In the genomic region with DNA sequence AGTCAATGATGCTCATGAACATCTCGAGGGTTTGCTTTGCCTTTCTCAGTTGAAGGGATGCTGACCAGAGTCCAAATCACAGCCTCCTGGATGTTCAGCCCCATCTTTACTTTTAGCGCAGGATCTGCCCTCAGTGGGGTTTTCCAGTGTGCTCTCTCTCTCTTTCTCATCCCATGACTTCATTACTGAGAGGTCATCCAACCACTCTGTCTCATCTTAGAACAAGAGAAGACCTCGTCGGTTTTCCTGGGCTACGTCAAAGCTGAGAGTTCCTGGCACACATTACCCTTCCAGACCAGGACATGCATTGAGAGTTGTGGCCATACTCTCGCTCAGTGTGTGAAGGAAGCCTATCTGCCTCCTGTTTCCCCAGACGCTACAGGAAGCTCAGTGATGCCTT, we compare ENCODE assay signal across 19 cellular contexts. TPM values are rescaled to one million over a fixed set of nuclear protein-coding genes. Genes with fewer than 3 reads are reported as not detected.
DNase-seq lines count a peak whose midpoint lies in the region; ATAC-seq, FAIRE-seq and TF ChIP-seq lines count a peak whose summit lies in the region.
"Had no signal": no experiment of that assay in that cellular context is flagged by ENCODE, and none has a peak within 500 bp of the region (broad histone marks: within the 10 kb centered on the region; RNA-seq: fewer than 3 reads in every experiment).

No MANE protein-coding gene starts in this region.

- no peak overlapping the region for H2AK5ac ChIP-seq in trophoblast cell (ENCODE audit: low read length)

- no peak overlapping the region for H4K12ac ChIP-seq in trophoblast cell (ENCODE audit: low read depth, low read length)

- H3K4me1 Mint-ChIP-seq in T-helper 1 cell treated with Interleukin-12 subunit alpha and Interleukin-12 subunit beta and Interleukin-4 antibody, amounts not matched to agents 30 μg/mL and 1 μg/mL, for 36 hours (ENCODE audit: low read depth), result peaks cover 74% of the 10 kb centered on the region
- H3K4me1 Mint-ChIP-seq in activated T-helper 17 cell treated with anti-CD3 and anti-CD28 coated beads, Interleukin-2, amount 50 U/mL, for 72 hours, result peaks cover 47% of the 10 kb centered on the region
- H3K4me1 Mint-ChIP-seq in stimulated activated effector memory CD8-positive, alpha-beta T cell treated with anti-CD3 and anti-CD28 coated beads, Interleukin-12 subunit alpha, Interleukin-12 subunit beta, amount 100 ng/mL, for 72 hours, result peaks cover 48% of the 10 kb centered on the region

- no peaks in the 10 kb centered on the region for H3K9me3 Mint-ChIP-seq in T-helper 1 cell treated with Interleukin-12 subunit alpha and Interleukin-12 subunit beta and Interleukin-4 antibody, amounts not matched to agents 30 μg/mL and 1 μg/mL, for 36 hours
- peaks cover 4% of the 10 kb centered on the region for H3K9me3 Mint-ChIP-seq in activated T-helper 17 cell treated with anti-CD3 and anti-CD28 coated beads, Interleukin-2, amount 50 U/mL, for 72 hours
- H3K9me3 Mint-ChIP-seq in stimulated activated effector memory CD8-positive, alpha-beta T cell treated with anti-CD3 and anti-CD28 coated beads, Interleukin-12 subunit alpha, Interleukin-12 subunit beta, amount 100 ng/mL, for 72 hours, result no peaks in the 10 kb centered on the region

- H3K9ac ChIP-seq in trophoblast cell (ENCODE audit: low read length), result no peak overlapping the region
- H3K9ac ChIP-seq: BLaER1 treated with 17β-estradiol and CSF1 and Interleukin-3, amounts not matched to agents 10 nM and 100 nM had no signal

- H2AFZ ChIP-seq in trophoblast cell (ENCODE audit: insufficient read depth, low read length, poor library complexity), result no peak overlapping the region

- H3K14ac ChIP-seq in trophoblast cell (ENCODE audit: low read length), result no peak overlapping the region

- peaks cover 5 to 15% of the 10 kb centered on the region in 2 experiments for H3K36me3 ChIP-seq in trophoblast cell (ENCODE audit: control insufficient read depth in 1 of 2, insufficient read depth in 2 of 2, low read length in 2 of 2)
- H3K36me3 ChIP-seq: BLaER1 treated with 17β-estradiol and CSF1 and Interleukin-3, amounts not matched to agents 10 nM and 100 nM had no signal

- H3K4me3 ChIP-seq in trophoblast cell (ENCODE audit: low read depth, low read length), result no peak overlapping the region
- H3K4me3 ChIP-seq: BLaER1 treated with 17β-estradiol and CSF1 and Interleukin-3, amounts not matched to agents 10 nM and 100 nM had no signal

- H3K23ac ChIP-seq in trophoblast cell (ENCODE audit: low read length), result no peak overlapping the region

- no peak overlapping the region for H3K4ac ChIP-seq in trophoblast cell (ENCODE audit: low read depth, low read length)

- no peak overlapping the region for H3K27ac ChIP-seq in trophoblast cell (ENCODE audit: low read depth, low read length)
- H3K27ac ChIP-seq: 22Rv1; BLaER1 treated with 17β-estradiol and CSF1 and Interleukin-3, amounts not matched to agents 10 nM and 100 nM had no signal

- FAIRE-seq in GM12891 (lab: Jason Lieb, UNC), result peak; percentile 58
- FAIRE-seq: H1 had no signal

- H3K4me3 Mint-ChIP-seq in T-helper 1 cell treated with Interleukin-12 subunit alpha and Interleukin-12 subunit beta and Interleukin-4 antibody, amounts not matched to agents 30 μg/mL and 1 μg/mL, for 36 hours, result peak overlapping the region; percentile 14
- peak overlapping the region; percentile 45 for H3K4me3 Mint-ChIP-seq in activated T-helper 17 cell treated with anti-CD3 and anti-CD28 coated beads, Interleukin-2, amount 50 U/mL, for 72 hours
- H3K4me3 Mint-ChIP-seq in stimulated activated effector memory CD8-positive, alpha-beta T cell treated with anti-CD3 and anti-CD28 coated beads, Interleukin-12 subunit alpha, Interleukin-12 subunit beta, amount 100 ng/mL, for 72 hours, result no peak overlapping the region

- no peak for DNase-seq in T-helper 1 cell
- no peak for DNase-seq in GM12891 (ENCODE audit: insufficient read length, low spot score)
- DNase-seq in stimulated activated effector memory CD8-positive, alpha-beta T cell treated with anti-CD3 and anti-CD28 coated beads, Interleukin-12 subunit alpha, Interleukin-12 subunit beta, amount 100 ng/mL, for 72 hours (ENCODE audit: low spot score in 2 of 2), result no peak
- DNase-seq in NCI-H1417 treated with DMSO at 0.1 percent for 48 hours (lab: John Stamatoyannopoulos, UW), result no peak
- DNase-seq in HT-29 (ENCODE audit: low spot score), result no peak
- DNase-seq in trophoblast cell, result no peak
- DNase-seq: Karpas-422, NCI-H1930, NCI-H2171, NCI-H446 treated with DMSO at 0.1 percent for 48 hours, NCI-H748 treated with DMSO at 0.1 percent for 48 hours, Right ventricle myocardium superior had no signal

- no peaks in the 10 kb centered on the region for H3K79me1 ChIP-seq in trophoblast cell (ENCODE audit: low read length)

- no peak overlapping the region for H2BK12ac ChIP-seq in trophoblast cell (ENCODE audit: low read length)

- peak; percentile 45 for ATAC-seq in activated T-helper 17 cell treated with anti-CD3 and anti-CD28 coated beads, Interleukin-2, amount 50 U/mL, for 72 hours (replicated peaks)
- ATAC-seq in stimulated activated effector memory CD8-positive, alpha-beta T cell treated with anti-CD3 and anti-CD28 coated beads, Interleukin-12 subunit alpha, Interleukin-12 subunit beta, amount 100 ng/mL, for 72 hours, result no peak
- ATAC-seq: Panc1, SK-N-SH treated with all-trans-retinoic acid at 6 μM for 48 hours had no signal

- H3K4me1 ChIP-seq in trophoblast cell (ENCODE audit: control insufficient read depth in 1 of 2, insufficient read depth in 2 of 2, low read length in 2 of 2), result peaks cover 0 to 2% of the 10 kb centered on the region in 2 experiments

- H3K9me3 ChIP-seq in trophoblast cell (ENCODE audit: insufficient read depth, low read depth, low read length), result no peaks in the 10 kb centered on the region

- no peaks in the 10 kb centered on the region for H3K27me3 Mint-ChIP-seq in T-helper 1 cell treated with Interleukin-12 subunit alpha and Interleukin-12 subunit beta and Interleukin-4 antibody, amounts not matched to agents 30 μg/mL and 1 μg/mL, for 36 hours (ENCODE audit: low read depth)
- H3K27me3 Mint-ChIP-seq in activated T-helper 17 cell treated with anti-CD3 and anti-CD28 coated beads, Interleukin-2, amount 50 U/mL, for 72 hours, result no peaks in the 10 kb centered on the region

- no peak overlapping the region for H3K4me2 ChIP-seq in trophoblast cell (ENCODE audit: low read length)

- H3K27me3 ChIP-seq in trophoblast cell (ENCODE audit: insufficient read depth, low read length), result no peaks in the 10 kb centered on the region

- no peak overlapping the region for H2BK120ac ChIP-seq in trophoblast cell (ENCODE audit: insufficient read depth, low read length, poor library complexity)

- TF ChIP-seq POLR2A in GM12891 (IDR thresholded peaks at IDR 0.05; ENCODE audit: low read depth, low read length), result no peak

- peak overlapping the region; percentile 65 for H3K27ac Mint-ChIP-seq in T-helper 1 cell treated with Interleukin-12 subunit alpha and Interleukin-12 subunit beta and Interleukin-4 antibody, amounts not matched to agents 30 μg/mL and 1 μg/mL, for 36 hours
- peak overlapping the region; percentile 73 for H3K27ac Mint-ChIP-seq in activated T-helper 17 cell treated with anti-CD3 and anti-CD28 coated beads, Interleukin-2, amount 50 U/mL, for 72 hours
- peak overlapping the region; percentile 69 for H3K27ac Mint-ChIP-seq in stimulated activated effector memory CD8-positive, alpha-beta T cell treated with anti-CD3 and anti-CD28 coated beads, Interleukin-12 subunit alpha, Interleukin-12 subunit beta, amount 100 ng/mL, for 72 hours

- no peak overlapping the region for H4K91ac ChIP-seq in trophoblast cell (ENCODE audit: low read depth, low read length)

- H3K36me3 Mint-ChIP-seq in T-helper 1 cell treated with Interleukin-12 subunit alpha and Interleukin-12 subunit beta and Interleukin-4 antibody, amounts not matched to agents 30 μg/mL and 1 μg/mL, for 36 hours (ENCODE audit: low read depth), result peaks cover 54% of the 10 kb centered on the region
- peaks cover 34% of the 10 kb centered on the region for H3K36me3 Mint-ChIP-seq in activated T-helper 17 cell treated with anti-CD3 and anti-CD28 coated beads, Interleukin-2, amount 50 U/mL, for 72 hours (ENCODE audit: low read depth)
- peaks cover 5% of the 10 kb centered on the region for H3K36me3 Mint-ChIP-seq in stimulated activated effector memory CD8-positive, alpha-beta T cell treated with anti-CD3 and anti-CD28 coated beads, Interleukin-12 subunit alpha, Interleukin-12 subunit beta, amount 100 ng/mL, for 72 hours

- H3K79me2 ChIP-seq in trophoblast cell (ENCODE audit: control insufficient read depth, insufficient read depth, low read length, poor library complexity), result peaks cover 1% of the 10 kb centered on the region

- no CpG with 5 or more reads among the region's 7 CpGs for WGBS in trophoblast cell (ENCODE audit: extremely low coverage, insufficient coverage, insufficient read length)

- no peak overlapping the region for H4K8ac ChIP-seq in trophoblast cell (ENCODE audit: low read depth, low read length)

- no peak overlapping the region for H3K18ac ChIP-seq in trophoblast cell (ENCODE audit: low read length)

- no peak overlapping the region for H2BK5ac ChIP-seq in trophoblast cell (ENCODE audit: low read depth, low read length, poor library complexity)

TF ChIP-seq in GM12891, 5 proteins besides CTCF, POLR2A, EP300 and RAD21:
- TF ChIP-seq PAX5 (IDR thresholded peaks at IDR 0.05; ENCODE audit: insufficient read depth, low read length, severe bottlenecking) (no peak), TAF1 (IDR thresholded peaks at IDR 0.05; ENCODE audit: low read depth, low read length) (no peak), SPI1 (IDR thresholded peaks at IDR 0.05; ENCODE audit: low read depth, low read length) (no peak), POLR2AphosphoS5 (IDR thresholded peaks at IDR 0.05; ENCODE audit: low read depth, low read length) (no peak), POU2F2 (IDR thresholded peaks at IDR 0.05; ENCODE audit: low read depth, low read length) (no peak)

RNA-seq across cellular contexts. Expression of a gene that starts 47.3 kb away (rescaled TPM):
- not detected for polyA plus RNA-seq in GM12891 (2012; ENCODE audit: low read depth, missing spikeins)
- not detected for total RNA-seq in activated T-helper 17 cell treated with anti-CD3 and anti-CD28 coated beads, Interleukin-2, amount 50 U/mL, for 72 hours
- total RNA-seq in HT-29 (2014; rRNA removed; shearing (Covaris generic)), result 3.3 and 3.5 TPM in 2 replicates
- 0.05 and 0.06 TPM in 2 replicates for polyA plus RNA-seq in trophoblast cell (2013)
- total RNA-seq: H1, Right ventricle myocardium superior had no signal
- polyA plus RNA-seq: H1 had no signal
